10 cellular contexts compared by ENCODE assay signal in genomic region chr19:50377051-50377441, GRCh38. TPM values are rescaled to one million over a fixed set of nuclear protein-coding genes. Genes with fewer than 3 reads are reported as not detected.
A peak's percentile ranks its signal among the peaks of the same experiment; 100 is the strongest.
DNase-seq lines count a peak whose midpoint lies in the region; ATAC-seq, FAIRE-seq and TF ChIP-seq lines count a peak whose summit lies in the region.
"Had no signal": no experiment of that assay in that cellular context is flagged by ENCODE, and none has a peak within 500 bp of the region (broad histone marks: within the 10 kb centered on the region; RNA-seq: fewer than 3 reads in every experiment).

No MANE protein-coding gene starts in this region.

- H3K36me3 ChIP-seq in GM06990 (ENCODE audit: control insufficient read depth, insufficient read depth, low read length) (peaks cover 31% of the 10 kb centered on the region), endothelial cell of umbilical vein (ENCODE audit: control insufficient read depth in 2 of 2, extremely low read depth in 1 of 2, insufficient read depth in 2 of 2, low read length in 2 of 2) (peaks cover 6 to 30% of the 10 kb centered on the region in 2 experiments), psoas muscle (ENCODE audit: insufficient read depth in 1 of 2, low read depth in 1 of 2) (peaks cover 0 to 50% of the 10 kb centered on the region in 2 donors)

- no peaks in the 10 kb centered on the region for H3K27me3 Mint-ChIP-seq in IgD-negative memory B cell
- H3K27me3 Mint-ChIP-seq in activated CD4-positive, alpha-beta T cell treated with anti-CD3 and anti-CD28 coated beads for 36 hours, result no peaks in the 10 kb centered on the region

- H3K9me3 ChIP-seq in endothelial cell of umbilical vein (replicated peaks; ENCODE audit: control insufficient read depth, insufficient read depth, low read length) (no peaks in the 10 kb centered on the region), psoas muscle (no peaks in the 10 kb centered on the region)

- peak overlapping the region; percentile 59 to 100 (median 96) for H3K27ac Mint-ChIP-seq in IgD-negative memory B cell
- peak overlapping the region; percentile 69 for H3K27ac Mint-ChIP-seq in activated CD4-positive, alpha-beta T cell treated with anti-CD3 and anti-CD28 coated beads for 36 hours

- 54 to 57% (median 55%) methylated on average over 7 of the region's 7 CpGs for WGBS in psoas muscle, 3 donors

- no peak for FAIRE-seq in endothelial cell of umbilical vein (lab: Jason Lieb, UNC)
- no peak for FAIRE-seq in RCC 7860 (lab: Jason Lieb, UNC)
- FAIRE-seq: keratinocyte had no signal

- H3K4me3 ChIP-seq in GM06990 (replicated peaks; ENCODE audit: low read depth, low read length) (peak overlapping the region; percentile 90), endothelial cell of umbilical vein (replicated peaks in 1 of 3; ENCODE audit: insufficient read depth in 1 of 3, low read depth in 1 of 3, low read length in 3 of 3) (peak overlapping the region in 1 of 3 experiments; percentile 15), psoas muscle (peak overlapping the region; percentile 91)

- TF ChIP-seq POLR2A in endothelial cell of umbilical vein (IDR thresholded peaks at IDR 0.05; ENCODE audit: low read depth, low read length), result no peak

- H3K4me1 ChIP-seq in endothelial cell of umbilical vein (ENCODE audit: control insufficient read depth, extremely low read depth, insufficient read depth, low read length) (peaks cover 13% of the 10 kb centered on the region), psoas muscle (peaks cover 15% of the 10 kb centered on the region)

- ATAC-seq in activated CD4-positive, alpha-beta T cell treated with anti-CD3 and anti-CD28 coated beads for 36 hours, result peak; percentile 46
- ATAC-seq in psoas muscle, result peak in 3 of 4 donors; percentile 0 to 18 (median 15)
- no peak for ATAC-seq in HG02970 (IDR thresholded peaks at IDR 0.05; ENCODE audit: low FRiP score, unreplicated experiment)

- H4K20me1 ChIP-seq in endothelial cell of umbilical vein (replicated peaks; ENCODE audit: control insufficient read depth, extremely low read depth, insufficient read depth, low read length), result no peaks in the 10 kb centered on the region

- intact Hi-C loops in activated CD4-positive, alpha-beta T cell treated with anti-CD3 and anti-CD28 coated beads for 36 hours (cut with DNase I, micrococcal nuclease), result loop anchor here in 1 of 2 experiments (2.0 kb wide), 3 partner anchors 348 to 734 kb away; partner anchors contain the start of gene SCAF1
- intact Hi-C loops in endothelial cell of umbilical vein (cut with micrococcal nuclease), result loop anchor here (2.0 kb wide), 3 partner anchors 54 to 348 kb away; partner anchors contain the start of gene JOSD2
- intact Hi-C loops in psoas muscle (cut with DNase I), result no loop called here

- no peak overlapping the region for H2AFZ ChIP-seq in endothelial cell of umbilical vein (ENCODE audit: low read depth, low read length)

- TF ChIP-seq CTCF in GM06990 (IDR thresholded peaks at IDR 0.05; ENCODE audit: insufficient read depth, low read length, poor library complexity, severe bottlenecking), result no peak
- no peak for TF ChIP-seq CTCF in endothelial cell of umbilical vein (IDR thresholded peaks at IDR 0.05; ENCODE audit: extremely low read depth in 1 of 2, insufficient read depth in 1 of 2, low read depth in 1 of 2, low read length in 2 of 2)
- TF ChIP-seq CTCF in psoas muscle (IDR thresholded peaks at IDR 0.05), result no peak

- no peak overlapping the region for H3K27ac ChIP-seq in endothelial cell of umbilical vein (ENCODE audit: insufficient read depth, low read depth, low read length)
- no peak overlapping the region for H3K27ac ChIP-seq in psoas muscle

- peak overlapping the region; percentile 57 to 98 (median 82) for H3K4me3 Mint-ChIP-seq in IgD-negative memory B cell
- peak overlapping the region; percentile 89 for H3K4me3 Mint-ChIP-seq in activated CD4-positive, alpha-beta T cell treated with anti-CD3 and anti-CD28 coated beads for 36 hours

- CTCF ChIA-PET in activated CD4-positive, alpha-beta T cell treated with anti-CD3 and anti-CD28 coated beads for 36 hours (lab: Charles Lee), result interaction anchor here (0.5 kb wide), 1 partner anchor 20 kb away, joined by 5 read pairs; no protein-coding TSS in a partner anchor
- CTCF ChIA-PET in endothelial cell of umbilical vein (lab: Charles Lee), result interaction anchor here (0.8 kb wide), 1 partner anchor 8 kb away, joined by 3 read pairs; no protein-coding TSS in a partner anchor

- H3K9me3 Mint-ChIP-seq in IgD-negative memory B cell, result no peaks in the 10 kb centered on the region
- no peaks in the 10 kb centered on the region for H3K9me3 Mint-ChIP-seq in activated CD4-positive, alpha-beta T cell treated with anti-CD3 and anti-CD28 coated beads for 36 hours (ENCODE audit: low read depth)

- no TSS peak for BruUV-seq in endothelial cell of umbilical vein (replicated peaks; lab: Mats Ljungman, UMichigan)

- peaks cover 5 to 12% (median 9%) of the 10 kb centered on the region in 3 donors for H3K4me1 Mint-ChIP-seq in IgD-negative memory B cell
- peaks cover 21% of the 10 kb centered on the region for H3K4me1 Mint-ChIP-seq in activated CD4-positive, alpha-beta T cell treated with anti-CD3 and anti-CD28 coated beads for 36 hours

- H3K36me3 Mint-ChIP-seq in IgD-negative memory B cell, result peaks cover 2% of the 10 kb centered on the region
- peaks cover 34% of the 10 kb centered on the region for H3K36me3 Mint-ChIP-seq in activated CD4-positive, alpha-beta T cell treated with anti-CD3 and anti-CD28 coated beads for 36 hours (ENCODE audit: low read depth)

- dilution Hi-C loops in endothelial cell of umbilical vein (cut with MboI; ENCODE audit: extremely low pct_ligation_motif_present, low sequenced_read_pairs), result no loop called here

- no peak overlapping the region for H3K9ac ChIP-seq in endothelial cell of umbilical vein (replicated peaks; ENCODE audit: extremely low read depth, insufficient read depth, low read length)

- POLR2A ChIA-PET in activated CD4-positive, alpha-beta T cell treated with anti-CD3 and anti-CD28 coated beads for 36 hours (lab: Charles Lee), result no interaction called here
- POLR2A ChIA-PET in endothelial cell of umbilical vein (lab: Charles Lee), result no interaction called here

- H3K9me1 ChIP-seq in endothelial cell of umbilical vein (replicated peaks; ENCODE audit: control insufficient read depth, extremely low read depth, insufficient read depth, low read length), result no peaks in the 10 kb centered on the region

- no peak for DNase-seq in GM06990 (ENCODE audit: extremely low read depth, insufficient read length)
- peak; percentile 78 for DNase-seq in activated CD4-positive, alpha-beta T cell treated with anti-CD3 and anti-CD28 coated beads for 36 hours
- DNase-seq in endothelial cell of umbilical vein (ENCODE audit: low read depth, low spot score), result peak; percentile 14
- DNase-seq in psoas muscle, result peak; percentile 42 to 68
- DNase-seq in NCI-H446 treated with DMSO at 0.1 percent for 48 hours (lab: John Stamatoyannopoulos, UW), result no peak
- no peak for DNase-seq in RCC 7860 (ENCODE audit: low spot score)

- peaks cover 1% of the 10 kb centered on the region for H3K79me2 ChIP-seq in endothelial cell of umbilical vein (ENCODE audit: control insufficient read depth, insufficient read depth, low read length)

- no peaks in the 10 kb centered on the region for H3K27me3 ChIP-seq in GM06990 (replicated peaks; ENCODE audit: control insufficient read depth, insufficient read depth, low read length)
- H3K27me3 ChIP-seq in endothelial cell of umbilical vein (ENCODE audit: control insufficient read depth in 2 of 2, insufficient read depth in 2 of 2, low read length in 2 of 2), result no peaks in the 10 kb centered on the region
- no peaks in the 10 kb centered on the region for H3K27me3 ChIP-seq in psoas muscle (ENCODE audit: insufficient read depth in 3 of 3, low read length in 2 of 3)

- no peak overlapping the region for H3K4me2 ChIP-seq in endothelial cell of umbilical vein (ENCODE audit: insufficient read depth, low read length)

RNA-seq across cellular contexts. Expression of gene NR1H2, which starts 0.8 kb away (rescaled TPM):
- polyA plus RNA-seq in IgD-negative memory B cell, result 130 TPM
- 10 to 100 TPM; 50.3 to 53.6 TPM for total RNA-seq in activated CD4-positive, alpha-beta T cell treated with anti-CD3 and anti-CD28 coated beads for 36 hours
- total RNA-seq in endothelial cell of umbilical vein, result 46.7 and 50.6 TPM in 2 replicates
- polyA plus RNA-seq in endothelial cell of umbilical vein, result 48.4 and 67.3 TPM in 2 replicates
- 23.6 and 35.3 TPM in 2 replicates for polyA plus RNA-seq in endothelial cell of umbilical vein (2011; cell fraction: cytosol; rRNA removed)
- 59.9 and 72.4 TPM in 2 replicates for polyA plus RNA-seq in endothelial cell of umbilical vein (2011; cell fraction: nucleus; rRNA removed)
- polyA plus RNA-seq in endothelial cell of umbilical vein (2012), result 30.6 and 44.4 TPM in 2 replicates
- polyA minus RNA-seq in endothelial cell of umbilical vein, result 32.3 and 35.5 TPM in 2 replicates
- polyA minus RNA-seq in endothelial cell of umbilical vein (2011; cell fraction: cytosol; rRNA and poly(A)+ RNA removed), result 35.7 TPM
- 24.9 and 35.3 TPM in 2 replicates for polyA minus RNA-seq in endothelial cell of umbilical vein (2011; cell fraction: nucleus; rRNA and poly(A)+ RNA removed)
- total RNA-seq in psoas muscle, result 100 to 1,000 TPM in 3 of 4 donors, 10 to 100 TPM in 1; 74.9 to 136 (median 119) TPM
- polyA plus RNA-seq in psoas muscle, result 100 to 1,000 TPM; 135 to 153 (median 139) TPM

RNA-seq across cellular contexts. Expression of gene POLD1, which starts 7.1 kb away (rescaled TPM):
- polyA plus RNA-seq in IgD-negative memory B cell (32.8 TPM), endothelial cell of umbilical vein (40.9 and 56.7 TPM in 2 replicates), psoas muscle (1 to 10 TPM; 6.6 to 8.1 (median 6.9) TPM)
- 100 to 1,000 TPM; 220 to 227 TPM for total RNA-seq in activated CD4-positive, alpha-beta T cell treated with anti-CD3 and anti-CD28 coated beads for 36 hours
- total RNA-seq in endothelial cell of umbilical vein (63.9 and 73.8 TPM in 2 replicates), psoas muscle (1 to 10 TPM; 4.5 to 9.7 (median 7.2) TPM)
- 23.6 and 29.6 TPM in 2 replicates for polyA plus RNA-seq in endothelial cell of umbilical vein (2011; cell fraction: cytosol; rRNA removed)
- polyA plus RNA-seq in endothelial cell of umbilical vein (2011; cell fraction: nucleus; rRNA removed), result 116 and 120 TPM in 2 replicates
- polyA plus RNA-seq in endothelial cell of umbilical vein (2012), result 28.1 and 36.5 TPM in 2 replicates
- 24.6 and 40.3 TPM in 2 replicates for polyA minus RNA-seq in endothelial cell of umbilical vein
- 178 TPM for polyA minus RNA-seq in endothelial cell of umbilical vein (2011; cell fraction: cytosol; rRNA and poly(A)+ RNA removed)
- 30.4 and 43.1 TPM in 2 replicates for polyA minus RNA-seq in endothelial cell of umbilical vein (2011; cell fraction: nucleus; rRNA and poly(A)+ RNA removed)

RNA-seq across cellular contexts. Expression of gene NAPSA, which starts 11.6 kb away (rescaled TPM):
- polyA plus RNA-seq in IgD-negative memory B cell (4.2 TPM), endothelial cell of umbilical vein (0.19 and 0.41 TPM in 2 replicates), psoas muscle (under 1 TPM; 0.10 to 0.47 (median 0.25) TPM)
- 10 to 100 TPM; 44.0 to 63.4 TPM for total RNA-seq in activated CD4-positive, alpha-beta T cell treated with anti-CD3 and anti-CD28 coated beads for 36 hours
- total RNA-seq in endothelial cell of umbilical vein (0.48 TPM in 1 of 2 replicates, not detected in the other), psoas muscle (under 1 TPM in 1 of 4 donors, not detected in 3; 0.29 TPM)
- 0.08 and 0.28 TPM in 2 replicates for polyA plus RNA-seq in endothelial cell of umbilical vein (2011; cell fraction: cytosol; rRNA removed)
- polyA plus RNA-seq in endothelial cell of umbilical vein (2011; cell fraction: nucleus; rRNA removed), result 1.4 and 2.0 TPM in 2 replicates
- 0.44 and 0.87 TPM in 2 replicates for polyA plus RNA-seq in endothelial cell of umbilical vein (2012)
- polyA minus RNA-seq in endothelial cell of umbilical vein, result 0.46 TPM in 1 of 2 replicates, not detected in the other
- polyA minus RNA-seq in endothelial cell of umbilical vein (2011; cell fraction: cytosol; rRNA and poly(A)+ RNA removed), result not detected
- polyA minus RNA-seq in endothelial cell of umbilical vein (2011; cell fraction: nucleus; rRNA and poly(A)+ RNA removed), result 0.53 and 0.77 TPM in 2 replicates

RNA-seq across cellular contexts. Expression of gene SPIB, which starts 41.7 kb away (rescaled TPM):
- polyA plus RNA-seq in IgD-negative memory B cell, result 403 TPM
- under 1 TPM; 0.33 to 0.50 TPM for total RNA-seq in activated CD4-positive, alpha-beta T cell treated with anti-CD3 and anti-CD28 coated beads for 36 hours
- not detected in 2 replicates for total RNA-seq in endothelial cell of umbilical vein
- polyA plus RNA-seq in endothelial cell of umbilical vein, result not detected in 2 replicates
- 0.01 TPM in 1 of 2 replicates, not detected in the other for polyA plus RNA-seq in endothelial cell of umbilical vein (2011; cell fraction: cytosol; rRNA removed)
- polyA plus RNA-seq in endothelial cell of umbilical vein (2011; cell fraction: nucleus; rRNA removed), result not detected in 2 replicates
- polyA plus RNA-seq in endothelial cell of umbilical vein (2012), result not detected in 2 replicates
- not detected in 2 replicates for polyA minus RNA-seq in endothelial cell of umbilical vein
- polyA minus RNA-seq in endothelial cell of umbilical vein (2011; cell fraction: cytosol; rRNA and poly(A)+ RNA removed), result not detected
- polyA minus RNA-seq in endothelial cell of umbilical vein (2011; cell fraction: nucleus; rRNA and poly(A)+ RNA removed), result not detected in 2 replicates
- total RNA-seq in psoas muscle, result under 1 TPM in 3 of 4 donors, not detected in 1; 0.11 to 0.44 (median 0.25) TPM
- polyA plus RNA-seq in psoas muscle, result under 1 TPM in 2 of 3 donors, not detected in 1; 0.05 to 0.07 TPM
- total RNA-seq: M059J had no signal
- polyA plus RNA-seq: keratinocyte had no signal

RNA-seq across cellular contexts. Expression of gene KCNC3, which starts 47.9 kb away (rescaled TPM):
- polyA plus RNA-seq in IgD-negative memory B cell, result not detected
- 1 to 10 TPM; 9.1 to 9.7 TPM for total RNA-seq in activated CD4-positive, alpha-beta T cell treated with anti-CD3 and anti-CD28 coated beads for 36 hours
- 0.76 and 0.91 TPM in 2 replicates for total RNA-seq in endothelial cell of umbilical vein
- polyA plus RNA-seq in endothelial cell of umbilical vein, result 0.22 and 0.30 TPM in 2 replicates
- polyA plus RNA-seq in endothelial cell of umbilical vein (2011; cell fraction: cytosol; rRNA removed), result 0.13 TPM in 2 replicates
- polyA plus RNA-seq in endothelial cell of umbilical vein (2011; cell fraction: nucleus; rRNA removed), result 0.92 and 0.99 TPM in 2 replicates
- polyA plus RNA-seq in endothelial cell of umbilical vein (2012), result 0.60 and 1.2 TPM in 2 replicates
- polyA minus RNA-seq in endothelial cell of umbilical vein, result 0.30 and 0.53 TPM in 2 replicates
- not detected for polyA minus RNA-seq in endothelial cell of umbilical vein (2011; cell fraction: cytosol; rRNA and poly(A)+ RNA removed)
- 0.53 and 0.72 TPM in 2 replicates for polyA minus RNA-seq in endothelial cell of umbilical vein (2011; cell fraction: nucleus; rRNA and poly(A)+ RNA removed)
- total RNA-seq in psoas muscle, result 1 to 10 TPM in 3 of 4 donors, under 1 TPM in 1; 0.65 to 2.4 (median 1.5) TPM
- 1 to 10 TPM in 1 of 3 donors, under 1 TPM in 2; 0.10 to 1.1 (median 0.64) TPM for polyA plus RNA-seq in psoas muscle
- total RNA-seq: M059J had no signal

Comparison
In these comparisons a context has a peak if more than half of its experiments do, and no peak if none do; other contexts are left out.
1. DNase-seq: peak in activated CD4-positive, alpha-beta T cell treated with anti-CD3 and anti-CD28 coated beads for 36 hours (single experiment), endothelial cell of umbilical vein (single experiment) and psoas muscle (2 of 2); none in GM06990 (single experiment), NCI-H446 treated with DMSO at 0.1 percent for 48 hours (single experiment) and RCC 7860 (single experiment).
2. RNA of gene NAPSA, which starts 11.6 kb away (total RNA-seq): 44.0 to 63.4 TPM in activated CD4-positive, alpha-beta T cell treated with anti-CD3 and anti-CD28 coated beads for 36 hours; 0.29 TPM in psoas muscle and 0.48 TPM in endothelial cell of umbilical vein; every median in the first group is over 10 times any median in the second.